1 cellular context compared by ENCODE assay signal in genomic region chr5:151213803-151214613, GRCh38.
A peak's percentile ranks its signal among the peaks of the same experiment; 100 is the strongest.
TF ChIP-seq lines count a peak whose summit lies in the region.

No MANE protein-coding gene starts in this region.

TF ChIP-seq in K562, 482 proteins besides CTCF, POLR2A, EP300 and RAD21 (continued from another document and continues in another):
- TF ChIP-seq PKNOX1 (IDR thresholded peaks at IDR 0.05) (0 out of 2 replicates have a peak, but pooled peaks have one; percentile 12), ZNF639 (CRISPR knock-in tag; conservative IDR thresholded peaks at IDR 0.05 in 1 of 2, IDR thresholded peaks at IDR 0.05 in 1 of 2) (0 out of 4 replicates have a peak, but pooled peaks of 1 of the 2 experiments have one; percentile 52), ETV1 (tag; conservative IDR thresholded peaks at IDR 0.05; ENCODE audit: low read depth) (peak; percentile 72), NFYB (IDR thresholded peaks at IDR 0.05; ENCODE audit: extremely low read depth, insufficient read length) (peak; percentile 59), CEBPB (tag; IDR thresholded peaks at IDR 0.05) (peak; percentile 82), MTA3 (IDR thresholded peaks at IDR 0.05; ENCODE audit: borderline replicate concordance) (0 out of 2 replicates have a peak, but pooled peaks have one; percentile 51), ETV5 (CRISPR knock-in tag; IDR thresholded peaks at IDR 0.05; ENCODE audit: low read depth) (peak; percentile 56; the same call in 1 of the 2 replicates), GTF2B (IDR thresholded peaks at IDR 0.05; ENCODE audit: extremely low read depth, insufficient read length) (no peak), ZNF830 (CRISPR knock-in tag; IDR thresholded peaks at IDR 0.05) (no peak), POLR2H (tag; IDR thresholded peaks at IDR 0.05; ENCODE audit: low read depth) (peak; percentile 51; the same call in 1 of the 2 replicates), CBX2 (IDR thresholded peaks at IDR 0.05; ENCODE audit: insufficient read depth, low read length, poor library complexity, severe bottlenecking) (no peak), CEBPG (CRISPR knock-in tag; IDR thresholded peaks at IDR 0.05) (no peak), CEBPG (tag; conservative IDR thresholded peaks at IDR 0.05 in 1 of 2, IDR thresholded peaks at IDR 0.05 in 1 of 2) (peak in 1 of 2 experiments; percentile 25; a peak in 1 of 4 replicates), SOX6 (IDR thresholded peaks at IDR 0.05) (0 out of 2 replicates have a peak, but pooled peaks have one; percentile 48), SPI1 (IDR thresholded peaks at IDR 0.05; ENCODE audit: borderline replicate concordance, low read depth, low read length) (peak; percentile 28; the same call in 1 of the 2 replicates), MYC (IDR thresholded peaks at IDR 0.05; ENCODE audit: low read depth, low read length) (peak; percentile 57; the same call in 1 of the 2 replicates), MYC (CRISPR knock-in tag; IDR thresholded peaks at IDR 0.05; ENCODE audit: borderline replicate concordance, low read depth) (no peak), RBFOX2 (IDR thresholded peaks at IDR 0.05; ENCODE audit: low read depth, low read length) (peak; percentile 39; the same call in 1 of the 2 replicates), L3MBTL2 (IDR thresholded peaks at IDR 0.05) (peak; percentile 41; the same call in 1 of the 2 replicates), C11orf30 (IDR thresholded peaks at IDR 0.05; ENCODE audit: low read depth) (no peak), LEF1 (IDR thresholded peaks at IDR 0.05) (peak; percentile 70), BRD9 (IDR thresholded peaks at IDR 0.05; ENCODE audit: low read depth, partially characterized antibody) (no peak), TEAD1 (CRISPR knock-in tag; IDR thresholded peaks at IDR 0.05) (0 out of 4 replicates have a peak, but pooled peaks of 1 of the 2 experiments have one; percentile 19), AFF1 (IDR thresholded peaks at IDR 0.05; ENCODE audit: low read depth in 1 of 2, partially characterized antibody in 2 of 2) (no peak), COPS2 (conservative IDR thresholded peaks at IDR 0.05) (no peak), ZEB2 (IDR thresholded peaks at IDR 0.05) (peak; percentile 22; the same call in 1 of the 2 replicates), MAZ (CRISPR knock-in tag; conservative IDR thresholded peaks at IDR 0.05 in 1 of 2, IDR thresholded peaks at IDR 0.05 in 1 of 2) (peak; percentile 33 to 44; a peak in 3 of 4 replicates), ZBTB7A (IDR thresholded peaks at IDR 0.05; ENCODE audit: borderline replicate concordance, control insufficient read depth, low read depth, low read length) (peak; percentile 44; the same call in 1 of the 2 replicates), MBD2 (IDR thresholded peaks at IDR 0.05; ENCODE audit: borderline replicate concordance, low read depth) (0 out of 2 replicates have a peak, but pooled peaks have one; percentile 20), E2F8 (IDR thresholded peaks at IDR 0.05; ENCODE audit: low read depth, partially characterized antibody) (peak; percentile 69), HBP1 (CRISPR knock-in tag; IDR thresholded peaks at IDR 0.05) (0 out of 2 replicates have a peak, but pooled peaks have one; percentile 15), KLF16 (IDR thresholded peaks at IDR 0.05) (no peak), HDAC2 (IDR thresholded peaks at IDR 0.05) (peak; percentile 64; the same call in 1 of the 2 replicates), ZNF740 (CRISPR knock-in tag; IDR thresholded peaks at IDR 0.05) (peak; percentile 88; the same call in 1 of the 2 replicates), ZNF740 (tag; IDR thresholded peaks at IDR 0.05) (no peak), ARID1B (IDR thresholded peaks at IDR 0.05) (0 out of 2 replicates have a peak, but pooled peaks have one; percentile 37), NCOR1 (IDR thresholded peaks at IDR 0.05) (no peak; the same call in 1 of the 2 replicates), ZNF184 (CRISPR knock-in tag; IDR thresholded peaks at IDR 0.05) (no peak), RBM25 (IDR thresholded peaks at IDR 0.05; ENCODE audit: low read depth, low read length, severe bottlenecking) (peak; percentile 3), ATF7 (IDR thresholded peaks at IDR 0.05) (peak; percentile 63; the same call in 1 of the 2 replicates), JUN (IDR thresholded peaks at IDR 0.05; ENCODE audit: borderline replicate concordance, low read depth, low read length) (no peak), JUN (CRISPR knock-in tag; IDR thresholded peaks at IDR 0.05; ENCODE audit: borderline replicate concordance) (no peak), IRF1 (CRISPR knock-in tag; IDR thresholded peaks at IDR 0.05; ENCODE audit: borderline replicate concordance) (no peak), NR3C1 (CRISPR knock-in tag; IDR thresholded peaks at IDR 0.05) (no peak), ZNF197 (CRISPR knock-in tag; IDR thresholded peaks at IDR 0.05; ENCODE audit: low read depth) (0 out of 2 replicates have a peak, but pooled peaks have one; percentile 44), CREB5 (CRISPR knock-in tag; IDR thresholded peaks at IDR 0.05) (no peak), THRB (CRISPR knock-in tag; conservative IDR thresholded peaks at IDR 0.05) (no peak), POLR2G (IDR thresholded peaks at IDR 0.05; ENCODE audit: low read depth, low read length) (peak; percentile 39; the same call in 1 of the 2 replicates), EGR1 (conservative IDR thresholded peaks at IDR 0.05) (0 out of 2 replicates have a peak, but pooled peaks have one; percentile 11), MTF1 (CRISPR knock-in tag; IDR thresholded peaks at IDR 0.05; ENCODE audit: borderline replicate concordance) (no peak), RCOR1 (IDR thresholded peaks at IDR 0.05; ENCODE audit: borderline replicate concordance in 1 of 2, low read depth in 2 of 2, low read length in 2 of 2) (peak in 1 of 2 experiments; percentile 78; a peak in 2 of 4 replicates)
